ENCODE assay signal across 1 cellular context in genomic region chr5:51829691-51830090, GRCh38.
TF ChIP-seq lines count a peak whose summit lies in the region.

No MANE protein-coding gene starts in this region.

TF ChIP-seq in HepG2, 621 proteins besides CTCF, POLR2A, EP300 and RAD21 (continued from another document):
- TF ChIP-seq E2F5 (CRISPR knock-in tag; conservative IDR thresholded peaks at IDR 0.05): no peak
- no peak for TF ChIP-seq HOXD1 (CRISPR knock-in tag; IDR thresholded peaks at IDR 0.05)
- no peak for TF ChIP-seq FIP1L1 (IDR thresholded peaks at IDR 0.05; ENCODE audit: borderline replicate concordance, insufficient read depth, low read depth, low read length)
- no peak for TF ChIP-seq KMT2B (CRISPR knock-in tag; IDR thresholded peaks at IDR 0.05)
- TF ChIP-seq, protein P1, sequence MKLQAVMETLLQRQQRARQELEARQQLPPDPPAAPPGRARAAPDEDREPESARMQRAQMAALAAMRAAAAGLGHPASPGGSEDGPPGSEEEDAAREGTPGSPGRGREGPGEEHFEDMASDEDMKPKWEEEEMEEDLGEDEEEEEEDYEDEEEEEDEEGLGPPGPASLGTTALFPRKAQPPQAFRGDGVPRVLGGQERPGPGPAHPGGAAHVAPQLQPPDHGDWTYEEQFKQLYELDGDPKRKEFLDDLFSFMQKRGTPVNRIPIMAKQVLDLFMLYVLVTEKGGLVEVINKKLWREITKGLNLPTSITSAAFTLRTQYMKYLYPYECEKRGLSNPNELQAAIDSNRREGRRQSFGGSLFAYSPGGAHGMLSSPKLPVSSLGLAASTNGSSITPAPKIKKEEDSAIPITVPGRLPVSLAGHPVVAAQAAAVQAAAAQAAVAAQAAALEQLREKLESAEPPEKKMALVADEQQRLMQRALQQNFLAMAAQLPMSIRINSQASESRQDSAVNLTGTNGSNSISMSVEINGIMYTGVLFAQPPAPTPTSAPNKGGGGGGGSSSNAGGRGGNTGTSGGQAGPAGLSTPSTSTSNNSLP (IDR thresholded peaks at IDR 0.05; ENCODE audit: low read depth, low read length): no peak
- TF ChIP-seq, protein P2, sequence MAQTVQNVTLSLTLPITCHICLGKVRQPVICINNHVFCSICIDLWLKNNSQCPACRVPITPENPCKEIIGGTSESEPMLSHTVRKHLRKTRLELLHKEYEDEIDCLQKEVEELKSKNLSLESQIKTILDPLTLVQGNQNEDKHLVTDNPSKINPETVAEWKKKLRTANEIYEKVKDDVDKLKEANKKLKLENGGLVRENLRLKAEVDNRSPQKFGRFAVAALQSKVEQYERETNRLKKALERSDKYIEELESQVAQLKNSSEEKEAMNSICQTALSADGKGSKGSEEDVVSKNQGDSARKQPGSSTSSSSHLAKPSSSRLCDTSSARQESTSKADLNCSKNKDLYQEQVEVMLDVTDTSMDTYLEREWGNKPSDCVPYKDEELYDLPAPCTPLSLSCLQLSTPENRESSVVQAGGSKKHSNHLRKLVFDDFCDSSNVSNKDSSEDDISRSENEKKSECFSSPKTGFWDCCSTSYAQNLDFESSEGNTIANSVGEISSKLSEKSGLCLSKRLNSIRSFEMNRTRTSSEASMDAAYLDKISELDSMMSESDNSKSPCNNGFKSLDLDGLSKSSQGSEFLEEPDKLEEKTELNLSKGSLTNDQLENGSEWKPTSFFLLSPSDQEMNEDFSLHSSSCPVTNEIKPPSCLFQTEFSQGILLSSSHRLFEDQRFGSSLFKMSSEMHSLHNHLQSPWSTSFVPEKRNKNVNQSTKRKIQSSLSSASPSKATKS (CRISPR knock-in tag; IDR thresholded peaks at IDR 0.05): no peak
- no peak for TF ChIP-seq BCL6 (CRISPR knock-in tag; IDR thresholded peaks at IDR 0.05)
- TF ChIP-seq, protein P3, sequence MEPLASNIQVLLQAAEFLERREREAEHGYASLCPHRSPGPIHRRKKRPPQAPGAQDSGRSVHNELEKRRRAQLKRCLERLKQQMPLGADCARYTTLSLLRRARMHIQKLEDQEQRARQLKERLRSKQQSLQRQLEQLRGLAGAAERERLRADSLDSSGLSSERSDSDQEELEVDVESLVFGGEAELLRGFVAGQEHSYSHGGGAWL (CRISPR knock-in tag; IDR thresholded peaks at IDR 0.05): no peak
- no peak for TF ChIP-seq ZNF772 (CRISPR knock-in tag; IDR thresholded peaks at IDR 0.05)
